15 cellular contexts compared by ENCODE assay signal in the genomic region with DNA sequence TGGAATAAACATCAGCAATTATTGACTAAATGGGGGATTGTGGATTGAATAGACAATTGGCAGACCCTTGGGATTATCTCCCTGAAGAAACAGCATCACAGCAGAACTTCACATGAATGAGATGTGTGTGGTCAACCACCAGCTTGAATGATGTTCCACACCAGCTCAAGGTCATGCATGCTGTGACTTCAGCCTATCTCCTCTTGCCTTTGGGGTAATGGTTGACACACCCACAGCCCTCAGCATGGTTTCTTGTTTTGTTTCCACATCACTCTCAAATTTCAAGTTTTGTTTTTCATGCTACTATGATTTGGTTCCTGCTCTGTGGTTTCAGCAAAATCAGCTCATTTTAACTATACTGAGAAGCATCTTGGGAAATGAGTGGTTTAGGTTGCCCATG.
"Had no signal": no experiment of that assay in that cellular context is flagged by ENCODE, and none has a peak within 500 bp of the region (broad histone marks: within the 10 kb centered on the region; RNA-seq: fewer than 3 reads in every experiment).

No MANE protein-coding gene starts in this region.

- H3K9me3 Mint-ChIP-seq: type B pancreatic cell had no signal

- H3K4me3 Mint-ChIP-seq: naive thymus-derived CD8-positive, alpha-beta T cell; stimulated activated effector memory CD8-positive, alpha-beta T cell treated with anti-CD3 and anti-CD28 coated beads, Interleukin-12 subunit alpha, Interleukin-12 subunit beta, amount 100 ng/mL, for 72 hours; type B pancreatic cell had no signal

- H3K27me3 Mint-ChIP-seq: type B pancreatic cell had no signal

- H3K36me3 Mint-ChIP-seq: naive thymus-derived CD8-positive, alpha-beta T cell; stimulated activated effector memory CD8-positive, alpha-beta T cell treated with anti-CD3 and anti-CD28 coated beads, Interleukin-12 subunit alpha, Interleukin-12 subunit beta, amount 100 ng/mL, for 72 hours had no signal

- H3K4me1 Mint-ChIP-seq: naive thymus-derived CD8-positive, alpha-beta T cell; stimulated activated effector memory CD8-positive, alpha-beta T cell treated with anti-CD3 and anti-CD28 coated beads, Interleukin-12 subunit alpha, Interleukin-12 subunit beta, amount 100 ng/mL, for 72 hours had no signal

- DNase-seq: effector memory CD4-positive, alpha-beta T cell; heart left ventricle; hippocampal formation; mucosa of descending colon; naive thymus-derived CD8-positive, alpha-beta T cell; psoas muscle; retina; right lobe of liver; stimulated activated CD4-positive, alpha-beta T cell treated with anti-CD3 and anti-CD28 coated beads, Interleukin-4, amount 100 ng/mL, for 1 hour; stimulated activated CD8-positive, alpha-beta memory T cell treated with anti-CD3 and anti-CD28 coated beads, Interleukin-4, amount 100 ng/mL, for 48 hours; stimulated activated naive CD8-positive, alpha-beta T cell treated with anti-CD3 and anti-CD28 coated beads, Interleukin-15, Interleukin-2, amounts not matched to agents 100 U/mL and 50 U/mL, for 24 hours; thyroid gland had no signal

- ATAC-seq: esophagus mucosa; heart left ventricle; mucosa of descending colon; naive thymus-derived CD8-positive, alpha-beta T cell; psoas muscle; right lobe of liver; stimulated activated effector memory CD8-positive, alpha-beta T cell treated with anti-CD3 and anti-CD28 coated beads, Interleukin-12 subunit alpha, Interleukin-12 subunit beta, amount 100 ng/mL, for 72 hours; stimulated activated naive CD8-positive, alpha-beta T cell treated with anti-CD3 and anti-CD28 coated beads, Interleukin-15, Interleukin-2, amounts not matched to agents 100 U/mL and 50 U/mL, for 24 hours had no signal

- H3K27ac Mint-ChIP-seq: naive thymus-derived CD8-positive, alpha-beta T cell; stimulated activated effector memory CD8-positive, alpha-beta T cell treated with anti-CD3 and anti-CD28 coated beads, Interleukin-12 subunit alpha, Interleukin-12 subunit beta, amount 100 ng/mL, for 72 hours; type B pancreatic cell had no signal
